In genomic region chr2:170680172-170680913, GRCh38 we compare ENCODE assay signal across 12 cellular contexts. TPM values are rescaled to one million over a fixed set of nuclear protein-coding genes. Genes with fewer than 3 reads are reported as not detected.
DNase-seq lines count a peak whose midpoint lies in the region; ATAC-seq, FAIRE-seq and TF ChIP-seq lines count a peak whose summit lies in the region.
"Had no signal": no experiment of that assay in that cellular context is flagged by ENCODE, and none has a peak within 500 bp of the region (broad histone marks: within the 10 kb centered on the region; RNA-seq: fewer than 3 reads in every experiment).

No MANE protein-coding gene starts in this region.

- no peaks in the 10 kb centered on the region for H3K36me3 Mint-ChIP-seq in WTC11
- H3K36me3 Mint-ChIP-seq: CD8-positive, alpha-beta memory T cell; stimulated activated memory B cell treated with anti-CD40 and anti-IgM and Interleukin-4, amounts not matched to agents 10 μg/mL and 1 μg/mL and 100 μg/mL, for 72 hours had no signal

- H3K4me1 Mint-ChIP-seq in WTC11, result peaks cover 49% of the 10 kb centered on the region
- H3K4me1 Mint-ChIP-seq: stimulated activated memory B cell treated with anti-CD40 and anti-IgM and Interleukin-4, amounts not matched to agents 10 μg/mL and 1 μg/mL and 100 μg/mL, for 72 hours had no signal

- no peaks in the 10 kb centered on the region for H3K9me3 Mint-ChIP-seq in WTC11
- H3K9me3 Mint-ChIP-seq: CD8-positive, alpha-beta memory T cell; stimulated activated memory B cell treated with anti-CD40 and anti-IgM and Interleukin-4, amounts not matched to agents 10 μg/mL and 1 μg/mL and 100 μg/mL, for 72 hours had no signal

- H3K4me2 ChIP-seq in SK-N-SH, result no peak overlapping the region

- 58% methylated on average over 1 of the region's 1 CpG for WGBS in SK-N-SH (ENCODE audit: low lambda C conversion rate)

- H3K27me3 Mint-ChIP-seq in WTC11 (ENCODE audit: low read depth), result peaks cover 5% of the 10 kb centered on the region

- peak overlapping the region; percentile 96 for H3K27ac Mint-ChIP-seq in WTC11
- H3K27ac Mint-ChIP-seq: stimulated activated memory B cell treated with anti-CD40 and anti-IgM and Interleukin-4, amounts not matched to agents 10 μg/mL and 1 μg/mL and 100 μg/mL, for 72 hours had no signal

- H3K27me3 ChIP-seq in SK-N-SH (ENCODE audit: insufficient read depth), result no peaks in the 10 kb centered on the region

- TF ChIP-seq EP300 in SK-N-SH (IDR thresholded peaks at IDR 0.05; ENCODE audit: borderline replicate concordance in 1 of 2, low read depth in 1 of 2, low read length in 1 of 2), result no peak

- H3F3A ChIP-seq in SK-N-SH (replicated peaks; ENCODE audit: insufficient read depth), result no peaks in the 10 kb centered on the region

- ATAC-seq in GM21423 (IDR thresholded peaks at IDR 0.05; ENCODE audit: unreplicated experiment), result peak; percentile 80
- ATAC-seq in HG03196 (IDR thresholded peaks at IDR 0.05; ENCODE audit: unreplicated experiment), result peak; percentile 68
- ATAC-seq in WTC11, result peak; percentile 86
- ATAC-seq in HG03097 (IDR thresholded peaks at IDR 0.05; ENCODE audit: low FRiP score, unreplicated experiment), result no peak
- ATAC-seq: stimulated activated memory B cell treated with anti-CD40 and anti-IgM and Interleukin-4, amounts not matched to agents 10 μg/mL and 1 μg/mL and 100 μg/mL, for 72 hours had no signal

- H3K4me3 ChIP-seq in SK-N-SH (ENCODE audit: low read depth in 2 of 2, low read length in 1 of 2), result no peak overlapping the region

- FAIRE-seq in GM18507 (lab: Jason Lieb, UNC) (peak; percentile 78), HTR-8/SVneo (lab: Jason Lieb, UNC) (no peak)

- no peaks in the 10 kb centered on the region for H3K36me3 ChIP-seq in SK-N-SH (replicated peaks in 1 of 2; ENCODE audit: control insufficient read depth in 1 of 2, insufficient read depth in 2 of 2, low read length in 1 of 2)
- H3K36me3 ChIP-seq: WERI-Rb-1 had no signal

- POLR2A ChIA-PET in WTC11 (lab: Charles Lee), result interaction anchor here (0.5 to 0.7 kb wide), 3 partner anchors 36 to 1613 kb away, joined by 3 read pairs; no protein-coding TSS in a partner anchor
- POLR2A ChIA-PET in SK-N-SH (lab: Yijun Ruan, JAX), result no interaction called here

- H3K9ac ChIP-seq in SK-N-SH, result no peak overlapping the region

- no peaks in the 10 kb centered on the region for H3K79me2 ChIP-seq in SK-N-SH (ENCODE audit: insufficient read depth)

- H4K20me1 ChIP-seq in SK-N-SH (ENCODE audit: insufficient read depth), result no peaks in the 10 kb centered on the region

- TF ChIP-seq RAD21 in SK-N-SH (IDR thresholded peaks at IDR 0.05; ENCODE audit: low read length), result no peak

- no peaks in the 10 kb centered on the region for H3K4me1 ChIP-seq in SK-N-SH (ENCODE audit: control insufficient read depth in 1 of 2, insufficient read depth in 2 of 2, low read depth in 1 of 2, low read length in 1 of 2)

- peak overlapping the region; percentile 51 for H3K4me3 Mint-ChIP-seq in WTC11
- H3K4me3 Mint-ChIP-seq: stimulated activated memory B cell treated with anti-CD40 and anti-IgM and Interleukin-4, amounts not matched to agents 10 μg/mL and 1 μg/mL and 100 μg/mL, for 72 hours had no signal

- TF ChIP-seq CTCF in WTC11 (IDR thresholded peaks at IDR 0.05) (no peak), SK-N-SH (IDR thresholded peaks at IDR 0.05) (no peak)

- H3K27ac ChIP-seq in SK-N-SH (ENCODE audit: low read depth in 2 of 2, low read length in 1 of 2), result no peak overlapping the region
- H3K27ac ChIP-seq: WERI-Rb-1 had no signal

- no peaks in the 10 kb centered on the region for H3K9me2 ChIP-seq in SK-N-SH

- DNase-seq in GM18507 (ENCODE audit: extremely low spot score, insufficient read length, low read depth) (no peak), WTC11 (ENCODE audit: low spot score) (no peak), COLO829 (ENCODE audit: low spot score) (no peak), HTR-8/SVneo (ENCODE audit: insufficient read length, low spot score) (no peak), SK-N-SH (no peak)
- DNase-seq: CD8-positive, alpha-beta memory T cell; NCI-H2107; WERI-Rb-1 had no signal

- CTCF ChIA-PET in WTC11 (lab: Charles Lee) (interaction anchor here (0.6 to 2.4 kb wide), 12 partner anchors 12 to 444 kb away, joined by 3 to 13 read pairs (median 4); no protein-coding TSS in a partner anchor), SK-N-SH (lab: Yijun Ruan, JAX) (interaction anchor here (1.1 to 1.3 kb wide), 2 partner anchors 36 to 445 kb away, joined by 3 read pairs; no protein-coding TSS in a partner anchor)

- no peaks in the 10 kb centered on the region for H3K9me3 ChIP-seq in SK-N-SH

- no peak overlapping the region for H2AFZ ChIP-seq in SK-N-SH (ENCODE audit: low read depth)

TF ChIP-seq in WTC11, 78 proteins besides CTCF, POLR2A, EP300 and RAD21 (continues in another document):
- TF ChIP-seq ZNF138 (CRISPR knock-in tag; conservative IDR thresholded peaks at IDR 0.05) (no peak), JAZF1 (CRISPR knock-in tag; IDR thresholded peaks at IDR 0.05) (no peak), SMAD3 (CRISPR knock-in tag; IDR thresholded peaks at IDR 0.05; ENCODE audit: borderline replicate concordance) (no peak), E2F1 (CRISPR knock-in tag; IDR thresholded peaks at IDR 0.05) (no peak), HMGA2 (CRISPR knock-in tag; IDR thresholded peaks at IDR 0.05) (no peak)
- TF ChIP-seq, protein P1, sequence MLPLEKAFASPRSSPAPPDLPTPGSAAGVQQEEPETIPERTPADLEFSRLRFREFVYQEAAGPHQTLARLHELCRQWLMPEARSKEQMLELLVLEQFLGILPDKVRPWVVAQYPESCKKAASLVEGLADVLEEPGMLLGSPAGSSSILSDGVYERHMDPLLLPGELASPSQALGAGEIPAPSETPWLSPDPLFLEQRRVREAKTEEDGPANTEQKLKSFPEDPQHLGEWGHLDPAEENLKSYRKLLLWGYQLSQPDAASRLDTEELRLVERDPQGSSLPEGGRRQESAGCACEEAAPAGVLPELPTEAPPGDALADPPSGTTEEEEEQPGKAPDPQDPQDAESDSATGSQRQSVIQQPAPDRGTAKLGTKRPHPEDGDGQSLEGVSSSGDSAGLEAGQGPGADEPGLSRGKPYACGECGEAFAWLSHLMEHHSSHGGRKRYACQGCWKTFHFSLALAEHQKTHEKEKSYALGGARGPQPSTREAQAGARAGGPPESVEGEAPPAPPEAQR (CRISPR knock-in tag; IDR thresholded peaks at IDR 0.05), result no peak

TF ChIP-seq in SK-N-SH, 30 proteins besides CTCF, POLR2A, EP300 and RAD21 (continues in another document):
- no peak for TF ChIP-seq SMC3 (IDR thresholded peaks at IDR 0.05; ENCODE audit: low read depth, low read length)
- no peak for TF ChIP-seq FOSL2 (IDR thresholded peaks at IDR 0.05; ENCODE audit: borderline replicate concordance, low read depth)
- TF ChIP-seq IRF3 (IDR thresholded peaks at IDR 0.05; ENCODE audit: low read depth, low read length), result no peak
- no peak for TF ChIP-seq JUND (IDR thresholded peaks at IDR 0.05)
- TF ChIP-seq ELF1 (IDR thresholded peaks at IDR 0.05), result no peak
- TF ChIP-seq RFX5 (IDR thresholded peaks at IDR 0.05; ENCODE audit: low read length), result no peak
- no peak for TF ChIP-seq MEF2A (IDR thresholded peaks at IDR 0.05; ENCODE audit: borderline replicate concordance, low read depth)
- no peak for TF ChIP-seq FOXJ3 (CRISPR knock-in tag; IDR thresholded peaks at IDR 0.05)
- TF ChIP-seq, protein P2, sequence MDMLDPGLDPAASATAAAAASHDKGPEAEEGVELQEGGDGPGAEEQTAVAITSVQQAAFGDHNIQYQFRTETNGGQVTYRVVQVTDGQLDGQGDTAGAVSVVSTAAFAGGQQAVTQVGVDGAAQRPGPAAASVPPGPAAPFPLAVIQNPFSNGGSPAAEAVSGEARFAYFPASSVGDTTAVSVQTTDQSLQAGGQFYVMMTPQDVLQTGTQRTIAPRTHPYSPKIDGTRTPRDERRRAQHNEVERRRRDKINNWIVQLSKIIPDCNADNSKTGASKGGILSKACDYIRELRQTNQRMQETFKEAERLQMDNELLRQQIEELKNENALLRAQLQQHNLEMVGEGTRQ (IDR thresholded peaks at IDR 0.05; ENCODE audit: borderline replicate concordance, low read depth, low read length), result no peak
- no peak for TF ChIP-seq RXRA (IDR thresholded peaks at IDR 0.05; ENCODE audit: borderline replicate concordance, low read depth)
- no peak for TF ChIP-seq GABPA (IDR thresholded peaks at IDR 0.05; ENCODE audit: low read depth)
- no peak for TF ChIP-seq NFIC (IDR thresholded peaks at IDR 0.05; ENCODE audit: borderline replicate concordance)
- TF ChIP-seq FOXM1 (IDR thresholded peaks at IDR 0.05; ENCODE audit: low read depth), result no peak
- TF ChIP-seq TAF1 (IDR thresholded peaks at IDR 0.05; ENCODE audit: borderline replicate concordance, low read depth, low read length), result no peak
- no peak for TF ChIP-seq ZBTB33 (IDR thresholded peaks at IDR 0.05; ENCODE audit: borderline replicate concordance, low read depth)
- no peak for TF ChIP-seq CHD2 (IDR thresholded peaks at IDR 0.05; ENCODE audit: low read length, partially characterized antibody)
- TF ChIP-seq GATA2 (CRISPR knock-in tag; IDR thresholded peaks at IDR 0.05), result no peak

RNA-seq across cellular contexts. Expression of gene SP5, which starts 34.8 kb away (rescaled TPM):
- 1.7 to 9.7 TPM (median 7.0 TPM) in 3 replicates for total RNA-seq in WTC11 (2021)
- not detected in 2 replicates for polyA plus RNA-seq in SK-N-SH (2012; rRNA removed)
- not detected in 2 replicates for polyA plus RNA-seq in SK-N-SH (2012; cell fraction: cytosol; rRNA removed)
- polyA plus RNA-seq in SK-N-SH (2012; cell fraction: nucleus; rRNA removed), result not detected in 2 replicates
- total RNA-seq: CD8-positive, alpha-beta memory T cell had no signal
- polyA plus RNA-seq: CD8-positive, alpha-beta memory T cell had no signal
